Comparison of ENCODE assay signal across 7 cellular contexts in the genomic region with DNA sequence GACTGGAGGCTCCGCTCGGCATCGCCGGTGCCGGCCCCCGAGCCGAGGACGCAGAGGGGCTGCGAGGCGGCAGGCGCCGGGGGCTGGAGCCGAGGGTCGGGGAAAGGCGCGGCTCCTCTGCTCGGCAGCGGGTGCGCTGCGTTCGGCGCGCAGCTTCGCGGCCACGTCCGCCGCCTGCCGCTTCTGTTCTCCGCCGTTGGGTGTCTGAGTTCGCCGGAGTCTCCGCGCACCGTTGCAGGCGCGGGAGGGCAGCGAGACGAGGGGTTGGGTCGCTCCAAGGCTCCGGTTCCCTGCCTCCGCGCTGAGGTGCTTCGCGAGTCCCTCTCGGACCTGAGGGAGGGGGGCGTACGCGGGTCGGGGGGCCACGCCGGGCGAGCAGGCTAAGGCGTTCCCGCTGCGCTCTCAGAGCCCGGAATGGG. TPM values are rescaled to one million over a fixed set of nuclear protein-coding genes. Genes with fewer than 3 reads are reported as not detected.
DNase-seq lines count a peak whose midpoint lies in the region; ATAC-seq and TF ChIP-seq lines count a peak whose summit lies in the region.

No MANE protein-coding gene starts in this region.

- no peaks in the 10 kb centered on the region for H3K9me3 Mint-ChIP-seq in T-helper 2 cell treated with Interferon-gamma antibody and Interleukin-4, amounts not matched to agents 5 μg/mL and 100 μg/mL, for 36 hours
- H3K9me3 Mint-ChIP-seq in stimulated activated naive CD8-positive, alpha-beta T cell treated with anti-CD3 and anti-CD28 coated beads, Interleukin-15, amount 100 ng/mL, for 72 hours: no peaks in the 10 kb centered on the region

- no peak overlapping the region for H3K27ac Mint-ChIP-seq in T-helper 2 cell treated with Interferon-gamma antibody and Interleukin-4, amounts not matched to agents 5 μg/mL and 100 μg/mL, for 36 hours
- no peak overlapping the region for H3K27ac Mint-ChIP-seq in stimulated activated naive CD8-positive, alpha-beta T cell treated with anti-CD3 and anti-CD28 coated beads, Interleukin-15, amount 100 ng/mL, for 72 hours

- H3K27me3 Mint-ChIP-seq in T-helper 2 cell treated with Interferon-gamma antibody and Interleukin-4, amounts not matched to agents 5 μg/mL and 100 μg/mL, for 36 hours (ENCODE audit: low read depth): peaks cover 39% of the 10 kb centered on the region
- H3K27me3 Mint-ChIP-seq in stimulated activated naive CD8-positive, alpha-beta T cell treated with anti-CD3 and anti-CD28 coated beads, Interleukin-15, amount 100 ng/mL, for 72 hours: peaks cover 47% of the 10 kb centered on the region

- peak; percentile 52 for ATAC-seq in stimulated activated naive CD8-positive, alpha-beta T cell treated with anti-CD3 and anti-CD28 coated beads, Interleukin-15, amount 100 ng/mL, for 72 hours
- no peak for ATAC-seq in HG02870 (IDR thresholded peaks at IDR 0.05; ENCODE audit: unreplicated experiment)
- no peak for ATAC-seq in HG02973 (IDR thresholded peaks at IDR 0.05; ENCODE audit: unreplicated experiment)

- no peak for TF ChIP-seq CTCF in coronary artery (IDR thresholded peaks at IDR 0.05)

- peak overlapping the region; percentile 98 for H3K4me3 ChIP-seq in coronary artery

- peak overlapping the region; percentile 94 to 98 for H3K27ac ChIP-seq in coronary artery

- H3K4me3 Mint-ChIP-seq in T-helper 2 cell treated with Interferon-gamma antibody and Interleukin-4, amounts not matched to agents 5 μg/mL and 100 μg/mL, for 36 hours: peak overlapping the region; percentile 57
- H3K4me3 Mint-ChIP-seq in stimulated activated naive CD8-positive, alpha-beta T cell treated with anti-CD3 and anti-CD28 coated beads, Interleukin-15, amount 100 ng/mL, for 72 hours: peak overlapping the region; percentile 80 to 86

- DNase-seq in HCEC 1CT (peak; percentile 29), coronary artery (ENCODE audit: low spot score) (no peak), lung microvascular endothelial cell (ENCODE audit: low read depth in 2 of 2) (peak; percentile 54 to 58)
- peak; percentile 8 for DNase-seq in T-helper 2 cell treated with Interferon-gamma antibody and Interleukin-4, amounts not matched to agents 5 μg/mL and 100 μg/mL, for 36 hours (ENCODE audit: low spot score)
- peak; percentile 31 to 47 for DNase-seq in stimulated activated naive CD8-positive, alpha-beta T cell treated with anti-CD3 and anti-CD28 coated beads, Interleukin-15, amount 100 ng/mL, for 72 hours

- peaks cover 2% of the 10 kb centered on the region for H3K4me1 Mint-ChIP-seq in T-helper 2 cell treated with Interferon-gamma antibody and Interleukin-4, amounts not matched to agents 5 μg/mL and 100 μg/mL, for 36 hours (ENCODE audit: low read depth)
- peaks cover 17% of the 10 kb centered on the region for H3K4me1 Mint-ChIP-seq in stimulated activated naive CD8-positive, alpha-beta T cell treated with anti-CD3 and anti-CD28 coated beads, Interleukin-15, amount 100 ng/mL, for 72 hours

- H3K36me3 Mint-ChIP-seq in T-helper 2 cell treated with Interferon-gamma antibody and Interleukin-4, amounts not matched to agents 5 μg/mL and 100 μg/mL, for 36 hours (ENCODE audit: low read depth): no peaks in the 10 kb centered on the region

RNA-seq across cellular contexts. Expression of gene MN1, which starts 0.3 kb away (rescaled TPM):
- total RNA-seq in lung microvascular endothelial cell: under 0.01 and 0.22 TPM in 2 replicates
